ENCODE assay signal across 9 cellular contexts in genomic region chr4:53548662-53549061, GRCh38. TPM values are rescaled to one million over a fixed set of nuclear protein-coding genes. Genes with fewer than 3 reads are reported as not detected.
"Had no signal": no experiment of that assay in that cellular context is flagged by ENCODE, and none has a peak within 500 bp of the region (broad histone marks: within the 10 kb centered on the region; RNA-seq: fewer than 3 reads in every experiment).

No MANE protein-coding gene starts in this region.

- FAIRE-seq: G401.6, GM12878, GM12891, GM12892, GM18507, GM19239 had no signal

- ATAC-seq: GM12878 had no signal

- H3K4me3 ChIP-seq: GM12878 had no signal

- DNase-seq: GDM1, GF-D8 had no signal

RNA-seq across cellular contexts. Expression of gene LNX1, which starts 42.6 kb away (rescaled TPM):
- total RNA-seq: G401 had no signal
